Comparison of ENCODE assay signal across 26 cellular contexts in the genomic region with DNA sequence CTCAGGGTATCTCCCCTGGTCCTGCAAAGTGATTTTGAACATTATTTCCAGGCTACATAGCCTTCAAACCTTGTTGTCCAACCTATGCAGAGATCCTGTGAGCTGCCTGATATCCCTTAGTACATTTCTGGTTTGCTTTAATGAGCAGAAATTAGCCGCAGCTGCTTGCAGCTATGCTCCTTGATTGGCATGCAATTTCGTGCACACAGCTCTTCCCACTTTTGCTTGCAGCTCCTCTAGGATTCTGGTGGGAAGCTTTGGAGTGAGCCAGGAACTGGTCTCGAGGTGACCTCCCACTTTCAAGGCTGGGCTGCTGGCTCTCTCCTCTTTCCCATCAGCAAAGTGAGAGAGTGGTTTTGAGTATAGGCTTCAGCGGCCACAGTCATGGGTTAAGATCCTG.
"Had no signal": no experiment of that assay in that cellular context is flagged by ENCODE, and none has a peak within 500 bp of the region (broad histone marks: within the 10 kb centered on the region; RNA-seq: fewer than 3 reads in every experiment).

No MANE protein-coding gene starts in this region.

- H3K4me3 ChIP-seq: adrenal gland, body of pancreas, colonic mucosa, esophagus squamous epithelium, gastroesophageal sphincter had no signal

- H3K9me3 Mint-ChIP-seq: activated CD4-positive, alpha-beta T cell treated with anti-CD3 and anti-CD28 coated beads, Interleukin-2, amount 10 ng/mL, durations not matched to agents 24 days and 14 days; activated CD8-positive, alpha-beta T cell treated with anti-CD3 and anti-CD28 coated beads for 36 hours; activated T-cell treated with anti-CD3 and anti-CD28 coated beads, Interleukin-2, amount 50 U/mL, for 4 hours; activated T-helper 17 cell treated with anti-CD3 and anti-CD28 coated beads, Interleukin-2, amount 50 U/mL, for 72 hours had no signal

- H3K4me1 ChIP-seq: adrenal gland, body of pancreas, colonic mucosa, esophagus squamous epithelium, gastroesophageal sphincter had no signal

- H3K27me3 ChIP-seq: adrenal gland, body of pancreas, colonic mucosa, gastroesophageal sphincter had no signal

- H3K9me3 ChIP-seq: adrenal gland, body of pancreas, colonic mucosa, esophagus squamous epithelium, gastroesophageal sphincter had no signal

- H3K36me3 ChIP-seq: adrenal gland, colonic mucosa, esophagus squamous epithelium, gastroesophageal sphincter had no signal

- H3K27ac Mint-ChIP-seq: activated CD4-positive, alpha-beta T cell treated with anti-CD3 and anti-CD28 coated beads for 36 hours; activated CD4-positive, alpha-beta T cell treated with anti-CD3 and anti-CD28 coated beads, Interleukin-2, amount 10 ng/mL, durations not matched to agents 24 days and 14 days; activated CD8-positive, alpha-beta T cell treated with anti-CD3 and anti-CD28 coated beads for 36 hours; activated naive CD8-positive, alpha-beta T cell; activated T-helper 17 cell treated with anti-CD3 and anti-CD28 coated beads, Interleukin-2, amount 50 U/mL, for 72 hours had no signal

- H3K4me1 Mint-ChIP-seq: activated CD4-positive, alpha-beta T cell treated with anti-CD3 and anti-CD28 coated beads for 36 hours; activated CD4-positive, alpha-beta T cell treated with anti-CD3 and anti-CD28 coated beads, Interleukin-2, amount 10 ng/mL, durations not matched to agents 24 days and 14 days; activated T-helper 17 cell treated with anti-CD3 and anti-CD28 coated beads, Interleukin-2, amount 50 U/mL, for 72 hours had no signal

- H3K36me3 Mint-ChIP-seq: activated naive CD8-positive, alpha-beta T cell had no signal

- DNase-seq: activated CD4-positive, alpha-beta T cell treated with anti-CD3 and anti-CD28 coated beads for 36 hours; activated CD4-positive, alpha-beta T cell treated with anti-CD3 and anti-CD28 coated beads, Interleukin-2, amount 10 ng/mL, durations not matched to agents 24 days and 14 days; activated CD4-positive, alpha-beta T cell treated with anti-CD3 and anti-CD28 coated beads, Interleukin-2, amount 50 U/mL, for 48 hours; activated CD4-positive, CD25-positive, alpha-beta regulatory T cell; activated CD4-positive, CD25-positive, alpha-beta regulatory T cell treated with anti-CD3 and anti-CD28 coated beads, Interleukin-2, amount 50 U/mL, for 72 hours; activated CD8-positive, alpha-beta memory T cell treated with anti-CD3 and anti-CD28 coated beads for 24 hours; activated CD8-positive, alpha-beta T cell treated with anti-CD3 and anti-CD28 coated beads for 36 hours; activated effector memory CD4-positive, alpha-beta T cell treated with Interleukin-2 at 50 U/mL for 16 hours; activated gamma-delta T cell treated with Interleukin-2 at 50 U/mL for 16 hours; activated naive CD4-positive, alpha-beta T cell treated with anti-CD3 and anti-CD28 coated beads, Interleukin-2, amount 50 U/mL, for 16 hours; activated naive CD4-positive, alpha-beta T cell treated with Interleukin-2 at 50 U/mL for 16 hours; activated T-cell treated with anti-CD3 and anti-CD28 coated beads, Interleukin-2, amount 50 U/mL, for 4 hours; adrenal gland; amygdala; body of pancreas; central memory CD4-positive, alpha-beta T cell; cerebellar nuclear complex; colonic mucosa; effector CD8-positive, alpha-beta T cell; esophagus squamous epithelium; foreskin melanocyte; T-helper 2 cell had no signal

- H3K4me3 Mint-ChIP-seq: activated CD4-positive, alpha-beta T cell treated with anti-CD3 and anti-CD28 coated beads for 36 hours; activated CD4-positive, alpha-beta T cell treated with anti-CD3 and anti-CD28 coated beads, Interleukin-2, amount 10 ng/mL, durations not matched to agents 24 days and 14 days; activated CD8-positive, alpha-beta T cell treated with anti-CD3 and anti-CD28 coated beads for 36 hours; activated naive CD8-positive, alpha-beta T cell; activated T-cell treated with anti-CD3 and anti-CD28 coated beads, Interleukin-2, amount 50 U/mL, for 4 hours; activated T-helper 17 cell treated with anti-CD3 and anti-CD28 coated beads, Interleukin-2, amount 50 U/mL, for 72 hours had no signal

- H3K27ac ChIP-seq: adrenal gland, body of pancreas, colonic mucosa, epithelial cell of prostate, esophagus squamous epithelium, gastroesophageal sphincter had no signal
